Comparison of ENCODE assay signal across 2 cellular contexts in the genomic region with DNA sequence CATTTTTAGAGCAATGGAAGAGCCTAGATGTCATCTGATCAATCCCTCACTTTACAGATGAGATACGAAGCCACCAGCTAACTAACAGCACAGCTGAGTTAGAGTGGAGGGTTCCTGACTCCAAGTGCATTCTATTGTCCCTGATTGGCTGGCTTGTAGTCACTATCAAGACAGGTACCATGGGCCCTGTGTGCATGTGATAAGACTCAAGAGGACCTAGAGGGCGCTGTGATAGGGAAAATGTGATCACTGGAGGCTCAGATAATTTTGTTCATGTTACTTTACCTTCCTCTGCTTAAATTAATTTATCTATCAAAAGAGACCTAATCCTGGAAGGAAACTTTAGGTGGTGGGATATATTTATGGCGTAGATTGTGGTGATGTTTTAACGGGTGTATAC.
TF ChIP-seq lines count a peak whose summit lies in the region.

No MANE protein-coding gene starts in this region.

TF ChIP-seq in HCT116, 20 proteins besides CTCF, POLR2A, EP300 and RAD21 (continued from another document):
- TF ChIP-seq, protein P1, sequence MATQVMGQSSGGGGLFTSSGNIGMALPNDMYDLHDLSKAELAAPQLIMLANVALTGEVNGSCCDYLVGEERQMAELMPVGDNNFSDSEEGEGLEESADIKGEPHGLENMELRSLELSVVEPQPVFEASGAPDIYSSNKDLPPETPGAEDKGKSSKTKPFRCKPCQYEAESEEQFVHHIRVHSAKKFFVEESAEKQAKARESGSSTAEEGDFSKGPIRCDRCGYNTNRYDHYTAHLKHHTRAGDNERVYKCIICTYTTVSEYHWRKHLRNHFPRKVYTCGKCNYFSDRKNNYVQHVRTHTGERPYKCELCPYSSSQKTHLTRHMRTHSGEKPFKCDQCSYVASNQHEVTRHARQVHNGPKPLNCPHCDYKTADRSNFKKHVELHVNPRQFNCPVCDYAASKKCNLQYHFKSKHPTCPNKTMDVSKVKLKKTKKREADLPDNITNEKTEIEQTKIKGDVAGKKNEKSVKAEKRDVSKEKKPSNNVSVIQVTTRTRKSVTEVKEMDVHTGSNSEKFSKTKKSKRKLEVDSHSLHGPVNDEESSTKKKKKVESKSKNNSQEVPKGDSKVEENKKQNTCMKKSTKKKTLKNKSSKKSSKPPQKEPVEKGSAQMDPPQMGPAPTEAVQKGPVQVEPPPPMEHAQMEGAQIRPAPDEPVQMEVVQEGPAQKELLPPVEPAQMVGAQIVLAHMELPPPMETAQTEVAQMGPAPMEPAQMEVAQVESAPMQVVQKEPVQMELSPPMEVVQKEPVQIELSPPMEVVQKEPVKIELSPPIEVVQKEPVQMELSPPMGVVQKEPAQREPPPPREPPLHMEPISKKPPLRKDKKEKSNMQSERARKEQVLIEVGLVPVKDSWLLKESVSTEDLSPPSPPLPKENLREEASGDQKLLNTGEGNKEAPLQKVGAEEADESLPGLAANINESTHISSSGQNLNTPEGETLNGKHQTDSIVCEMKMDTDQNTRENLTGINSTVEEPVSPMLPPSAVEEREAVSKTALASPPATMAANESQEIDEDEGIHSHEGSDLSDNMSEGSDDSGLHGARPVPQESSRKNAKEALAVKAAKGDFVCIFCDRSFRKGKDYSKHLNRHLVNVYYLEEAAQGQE (IDR thresholded peaks at IDR 0.05; ENCODE audit: low read depth), result no peak
- TF ChIP-seq SRF (IDR thresholded peaks at IDR 0.05; ENCODE audit: low read depth) (no peak), SP1 (IDR thresholded peaks at IDR 0.05; ENCODE audit: low read depth) (no peak), POLR2AphosphoS5 (IDR thresholded peaks at IDR 0.05; ENCODE audit: low read depth, low read length) (no peak)
- TF ChIP-seq, protein P2, sequence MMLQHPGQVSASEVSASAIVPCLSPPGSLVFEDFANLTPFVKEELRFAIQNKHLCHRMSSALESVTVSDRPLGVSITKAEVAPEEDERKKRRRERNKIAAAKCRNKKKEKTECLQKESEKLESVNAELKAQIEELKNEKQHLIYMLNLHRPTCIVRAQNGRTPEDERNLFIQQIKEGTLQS (IDR thresholded peaks at IDR 0.05), result no peak
- TF ChIP-seq, protein P3, sequence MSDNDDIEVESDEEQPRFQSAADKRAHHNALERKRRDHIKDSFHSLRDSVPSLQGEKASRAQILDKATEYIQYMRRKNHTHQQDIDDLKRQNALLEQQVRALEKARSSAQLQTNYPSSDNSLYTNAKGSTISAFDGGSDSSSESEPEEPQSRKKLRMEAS (IDR thresholded peaks at IDR 0.05), result 0 out of 2 replicates have a peak, but pooled peaks have one; percentile 26

TF ChIP-seq in SK-N-SH treated with all-trans-retinoic acid at 6 μM for 48 hours, 23 proteins besides CTCF, POLR2A, EP300 and RAD21 (continued from another document):
- TF ChIP-seq, protein P4, sequence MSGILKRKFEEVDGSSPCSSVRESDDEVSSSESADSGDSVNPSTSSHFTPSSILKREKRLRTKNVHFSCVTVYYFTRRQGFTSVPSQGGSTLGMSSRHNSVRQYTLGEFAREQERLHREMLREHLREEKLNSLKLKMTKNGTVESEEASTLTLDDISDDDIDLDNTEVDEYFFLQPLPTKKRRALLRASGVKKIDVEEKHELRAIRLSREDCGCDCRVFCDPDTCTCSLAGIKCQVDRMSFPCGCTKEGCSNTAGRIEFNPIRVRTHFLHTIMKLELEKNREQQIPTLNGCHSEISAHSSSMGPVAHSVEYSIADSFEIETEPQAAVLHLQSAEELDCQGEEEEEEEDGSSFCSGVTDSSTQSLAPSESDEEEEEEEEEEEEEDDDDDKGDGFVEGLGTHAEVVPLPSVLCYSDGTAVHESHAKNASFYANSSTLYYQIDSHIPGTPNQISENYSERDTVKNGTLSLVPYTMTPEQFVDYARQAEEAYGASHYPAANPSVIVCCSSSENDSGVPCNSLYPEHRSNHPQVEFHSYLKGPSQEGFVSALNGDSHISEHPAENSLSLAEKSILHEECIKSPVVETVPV (CRISPR knock-in tag; IDR thresholded peaks at IDR 0.05), result no peak
- TF ChIP-seq ESRRG (CRISPR knock-in tag; IDR thresholded peaks at IDR 0.05), result no peak
- no peak for TF ChIP-seq TCF4 (CRISPR knock-in tag; IDR thresholded peaks at IDR 0.05; ENCODE audit: borderline replicate concordance)
- no peak for TF ChIP-seq ZFP30 (CRISPR knock-in tag; IDR thresholded peaks at IDR 0.05)
- TF ChIP-seq ZNF8 (CRISPR knock-in tag; IDR thresholded peaks at IDR 0.05), result no peak
- TF ChIP-seq, protein P5, sequence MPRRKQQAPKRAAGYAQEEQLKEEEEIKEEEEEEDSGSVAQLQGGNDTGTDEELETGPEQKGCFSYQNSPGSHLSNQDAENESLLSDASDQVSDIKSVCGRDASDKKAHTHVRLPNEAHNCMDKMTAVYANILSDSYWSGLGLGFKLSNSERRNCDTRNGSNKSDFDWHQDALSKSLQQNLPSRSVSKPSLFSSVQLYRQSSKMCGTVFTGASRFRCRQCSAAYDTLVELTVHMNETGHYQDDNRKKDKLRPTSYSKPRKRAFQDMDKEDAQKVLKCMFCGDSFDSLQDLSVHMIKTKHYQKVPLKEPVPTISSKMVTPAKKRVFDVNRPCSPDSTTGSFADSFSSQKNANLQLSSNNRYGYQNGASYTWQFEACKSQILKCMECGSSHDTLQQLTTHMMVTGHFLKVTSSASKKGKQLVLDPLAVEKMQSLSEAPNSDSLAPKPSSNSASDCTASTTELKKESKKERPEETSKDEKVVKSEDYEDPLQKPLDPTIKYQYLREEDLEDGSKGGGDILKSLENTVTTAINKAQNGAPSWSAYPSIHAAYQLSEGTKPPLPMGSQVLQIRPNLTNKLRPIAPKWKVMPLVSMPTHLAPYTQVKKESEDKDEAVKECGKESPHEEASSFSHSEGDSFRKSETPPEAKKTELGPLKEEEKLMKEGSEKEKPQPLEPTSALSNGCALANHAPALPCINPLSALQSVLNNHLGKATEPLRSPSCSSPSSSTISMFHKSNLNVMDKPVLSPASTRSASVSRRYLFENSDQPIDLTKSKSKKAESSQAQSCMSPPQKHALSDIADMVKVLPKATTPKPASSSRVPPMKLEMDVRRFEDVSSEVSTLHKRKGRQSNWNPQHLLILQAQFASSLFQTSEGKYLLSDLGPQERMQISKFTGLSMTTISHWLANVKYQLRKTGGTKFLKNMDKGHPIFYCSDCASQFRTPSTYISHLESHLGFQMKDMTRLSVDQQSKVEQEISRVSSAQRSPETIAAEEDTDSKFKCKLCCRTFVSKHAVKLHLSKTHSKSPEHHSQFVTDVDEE (CRISPR knock-in tag; IDR thresholded peaks at IDR 0.05), result no peak
- TF ChIP-seq ARNTL (CRISPR knock-in tag; IDR thresholded peaks at IDR 0.05; ENCODE audit: borderline replicate concordance, low read depth), result no peak
- no peak for TF ChIP-seq CSDC2 (CRISPR knock-in tag; IDR thresholded peaks at IDR 0.05)
- TF ChIP-seq TOX (CRISPR knock-in tag; IDR thresholded peaks at IDR 0.05; ENCODE audit: borderline replicate concordance), result no peak
- TF ChIP-seq, protein P6, sequence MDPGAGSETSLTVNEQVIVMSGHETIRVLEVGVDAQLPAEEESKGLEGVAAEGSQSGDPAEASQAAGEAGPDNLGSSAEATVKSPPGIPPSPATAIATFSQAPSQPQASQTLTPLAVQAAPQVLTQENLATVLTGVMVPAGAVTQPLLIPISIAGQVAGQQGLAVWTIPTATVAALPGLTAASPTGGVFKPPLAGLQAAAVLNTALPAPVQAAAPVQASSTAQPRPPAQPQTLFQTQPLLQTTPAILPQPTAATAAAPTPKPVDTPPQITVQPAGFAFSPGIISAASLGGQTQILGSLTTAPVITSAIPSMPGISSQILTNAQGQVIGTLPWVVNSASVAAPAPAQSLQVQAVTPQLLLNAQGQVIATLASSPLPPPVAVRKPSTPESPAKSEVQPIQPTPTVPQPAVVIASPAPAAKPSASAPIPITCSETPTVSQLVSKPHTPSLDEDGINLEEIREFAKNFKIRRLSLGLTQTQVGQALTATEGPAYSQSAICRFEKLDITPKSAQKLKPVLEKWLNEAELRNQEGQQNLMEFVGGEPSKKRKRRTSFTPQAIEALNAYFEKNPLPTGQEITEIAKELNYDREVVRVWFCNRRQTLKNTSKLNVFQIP (CRISPR knock-in tag; IDR thresholded peaks at IDR 0.05; ENCODE audit: borderline replicate concordance, low read depth), result no peak
- no peak for TF ChIP-seq OSR1 (CRISPR knock-in tag; IDR thresholded peaks at IDR 0.05)
- TF ChIP-seq ZC3H10 (CRISPR knock-in tag; IDR thresholded peaks at IDR 0.05), result no peak
- no peak for TF ChIP-seq SNAI2 (CRISPR knock-in tag; IDR thresholded peaks at IDR 0.05)
- TF ChIP-seq ZNF70 (CRISPR knock-in tag; IDR thresholded peaks at IDR 0.05), result no peak
